In genomic region chr3:14120111-14120920, GRCh38 we compare ENCODE assay signal across 15 cellular contexts.
"Had no signal": no experiment of that assay in that cellular context is flagged by ENCODE, and none has a peak within 500 bp of the region (broad histone marks: within the 10 kb centered on the region; RNA-seq: fewer than 3 reads in every experiment).

No MANE protein-coding gene starts in this region.

- DNase-seq: activated effector memory CD4-positive, alpha-beta T cell treated with anti-CD3 and anti-CD28 coated beads, Interleukin-2, amount 50 U/mL, for 16 hours; activated naive CD8-positive, alpha-beta T cell treated with anti-CD3 and anti-CD28 coated beads for 36 hours; activated T-cell treated with anti-CD3 and anti-CD28 coated beads, Interleukin-2, amount 50 U/mL, for 1 hour; foreskin keratinocyte; heart left ventricle; islet precursor cell; left ventricle myocardium inferior; mesendoderm; nephron progenitor cell; SK-N-SH; stimulated activated CD4-positive, alpha-beta T cell treated with anti-CD3 and anti-CD28 coated beads, Interleukin-4, amount 100 ng/mL, for 1 hour; stimulated activated CD8-positive, alpha-beta memory T cell treated with anti-CD3 and anti-CD28 coated beads, Interleukin-4, amount 100 ng/mL, for 48 hours; tibial artery had no signal

- H3K4me3 Mint-ChIP-seq: activated naive CD8-positive, alpha-beta T cell treated with anti-CD3 and anti-CD28 coated beads for 36 hours; nephron progenitor cell had no signal

- H3K9me3 ChIP-seq: heart left ventricle, left ventricle myocardium inferior, SK-N-SH, tibial artery, vagina had no signal

- H3K9me3 Mint-ChIP-seq: activated naive CD8-positive, alpha-beta T cell treated with anti-CD3 and anti-CD28 coated beads for 36 hours; nephron progenitor cell had no signal

- H3K27me3 Mint-ChIP-seq: activated naive CD8-positive, alpha-beta T cell treated with anti-CD3 and anti-CD28 coated beads for 36 hours had no signal

- H3K4me3 ChIP-seq: heart left ventricle, left ventricle myocardium inferior, tibial artery, vagina had no signal

- ATAC-seq: activated CD4-positive, CD25-positive, alpha-beta regulatory T cell treated with anti-CD3 and anti-CD28 coated beads, Interleukin-2, amount 50 U/mL, for 24 hours; foreskin keratinocyte; heart left ventricle had no signal

- H3K27ac ChIP-seq: foreskin keratinocyte, heart left ventricle, tibial artery, vagina had no signal

- H3K9ac ChIP-seq: SK-N-SH had no signal

- H3K27me3 ChIP-seq: foreskin keratinocyte, heart left ventricle, tibial artery, vagina had no signal

- H3K27ac Mint-ChIP-seq: activated naive CD8-positive, alpha-beta T cell treated with anti-CD3 and anti-CD28 coated beads for 36 hours; nephron progenitor cell had no signal

- H3K4me2 ChIP-seq: SK-N-SH had no signal
